In the genomic region with DNA sequence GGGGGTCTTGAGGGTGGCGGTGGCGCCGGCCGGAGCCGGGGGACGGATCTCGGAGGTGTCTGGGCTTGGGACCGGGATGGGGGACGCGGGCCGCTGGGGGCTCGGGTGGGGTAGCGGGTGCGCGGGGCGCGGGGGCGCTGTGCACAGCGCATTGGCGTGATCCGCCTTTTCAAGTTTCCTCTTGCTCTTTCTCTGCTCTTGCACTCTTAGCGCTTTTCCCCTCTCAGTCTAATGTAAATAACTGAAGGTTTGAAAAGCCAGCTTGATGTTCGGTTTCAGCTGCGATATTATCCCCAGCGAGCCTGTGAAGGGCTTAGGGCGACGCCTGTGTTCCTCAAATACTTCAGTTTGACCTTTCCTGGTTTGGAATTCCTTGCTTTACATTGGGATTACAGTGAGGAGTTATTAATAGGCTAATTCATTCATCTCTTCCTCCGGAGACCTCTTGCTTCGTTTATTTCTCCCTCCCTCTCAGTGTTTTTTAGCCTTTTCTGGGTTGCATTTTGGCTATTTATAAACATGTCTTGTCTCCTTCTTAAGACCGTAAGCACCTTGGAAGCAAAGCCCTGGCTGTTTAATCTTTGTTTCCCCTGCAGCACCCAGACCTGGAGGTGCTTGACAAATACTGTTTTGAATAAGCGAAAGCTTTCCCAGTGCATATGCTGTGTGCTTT, we compare ENCODE assay signal across 8 cellular contexts. TPM values are rescaled to one million over a fixed set of nuclear protein-coding genes. Genes with fewer than 3 reads are reported as not detected.
DNase-seq lines count a peak whose midpoint lies in the region; ATAC-seq and TF ChIP-seq lines count a peak whose summit lies in the region.

No MANE protein-coding gene starts in this region.

- TF ChIP-seq RAD21 in liver (IDR thresholded peaks at IDR 0.05): no peak

- H3K4me3 ChIP-seq in liver (ENCODE audit: low read depth in 1 of 3, low read length in 3 of 3): peak overlapping the region; percentile 79 to 95 (median 86)

- H3K36me3 Mint-ChIP-seq in T-helper 1 cell treated with Interleukin-12 subunit alpha and Interleukin-12 subunit beta and Interleukin-4 antibody, amounts not matched to agents 30 μg/mL and 1 μg/mL, for 36 hours (ENCODE audit: low read depth): peaks cover 12% of the 10 kb centered on the region

- H3K4me3 Mint-ChIP-seq in T-helper 1 cell treated with Interleukin-12 subunit alpha and Interleukin-12 subunit beta and Interleukin-4 antibody, amounts not matched to agents 30 μg/mL and 1 μg/mL, for 36 hours: peak overlapping the region; percentile 96

- no peaks in the 10 kb centered on the region for H3K27me3 Mint-ChIP-seq in T-helper 1 cell treated with Interleukin-12 subunit alpha and Interleukin-12 subunit beta and Interleukin-4 antibody, amounts not matched to agents 30 μg/mL and 1 μg/mL, for 36 hours (ENCODE audit: low read depth)

- H3K4me1 Mint-ChIP-seq in T-helper 1 cell treated with Interleukin-12 subunit alpha and Interleukin-12 subunit beta and Interleukin-4 antibody, amounts not matched to agents 30 μg/mL and 1 μg/mL, for 36 hours (ENCODE audit: low read depth): peaks cover 23% of the 10 kb centered on the region

- no peaks in the 10 kb centered on the region for H3K36me3 ChIP-seq in liver (ENCODE audit: control insufficient read depth in 4 of 4, insufficient read depth in 3 of 4, low read depth in 1 of 4, low read length in 3 of 4)

- DNase-seq in DMS153 (lab: John Stamatoyannopoulos, UW) (peak; percentile 9), cerebellum (ENCODE audit: low spot score) (peak; percentile 40)
- peak; percentile 13 to 22 for DNase-seq in stimulated activated CD8-positive, alpha-beta memory T cell treated with anti-CD3 and anti-CD28 coated beads, Interleukin-2, amount 100 ng/mL, for 1 hour (ENCODE audit: low read depth in 2 of 2)

- peak overlapping the region; percentile 61 to 96 for H3K27ac ChIP-seq in liver (ENCODE audit: low read depth in 1 of 2, low read length in 2 of 2)

- peaks cover 5% of the 10 kb centered on the region for H3K9me3 Mint-ChIP-seq in T-helper 1 cell treated with Interleukin-12 subunit alpha and Interleukin-12 subunit beta and Interleukin-4 antibody, amounts not matched to agents 30 μg/mL and 1 μg/mL, for 36 hours

- H3K27me3 ChIP-seq in liver (ENCODE audit: control insufficient read depth in 4 of 4, insufficient read depth in 4 of 4, low read length in 3 of 4): no peaks in the 10 kb centered on the region

- peaks cover 10 to 53% (median 38%) of the 10 kb centered on the region in 4 donors for H3K4me1 ChIP-seq in liver (ENCODE audit: control insufficient read depth in 4 of 4, insufficient read depth in 4 of 4, low read length in 3 of 4)

- TF ChIP-seq CTCF in liver (IDR thresholded peaks at IDR 0.05; ENCODE audit: low read depth, low read length, missing input control): no peak

- peak overlapping the region; percentile 72 for H3K27ac Mint-ChIP-seq in T-helper 1 cell treated with Interleukin-12 subunit alpha and Interleukin-12 subunit beta and Interleukin-4 antibody, amounts not matched to agents 30 μg/mL and 1 μg/mL, for 36 hours

- H3K9me3 ChIP-seq in liver (ENCODE audit: control insufficient read depth in 4 of 4, low read length in 3 of 4): no peaks in the 10 kb centered on the region

- ATAC-seq in GM19452 (IDR thresholded peaks at IDR 0.05; ENCODE audit: unreplicated experiment): peak; percentile 51
- peak; percentile 23 for ATAC-seq in HG03565 (IDR thresholded peaks at IDR 0.05; ENCODE audit: unreplicated experiment)
- no peak for ATAC-seq in GM19467 (IDR thresholded peaks at IDR 0.05; ENCODE audit: unreplicated experiment)

- under 1% methylated on average over 31 of the region's 31 CpGs for WGBS in liver

- peak overlapping the region; percentile 82 to 94 for H3K9ac ChIP-seq in liver (ENCODE audit: low read depth in 1 of 2, low read length in 2 of 2)

TF ChIP-seq in liver, 16 proteins besides CTCF, POLR2A, EP300 and RAD21:
- TF ChIP-seq EGR1 (IDR thresholded peaks at IDR 0.05; ENCODE audit: low read depth in 2 of 2) (no peak), RXRA (IDR thresholded peaks at IDR 0.05) (peak in 1 of 2 donors; percentile 8)

RNA-seq across cellular contexts. Expression of gene RAB4A, which starts 0.7 kb away (rescaled TPM):
- total RNA-seq in cerebellum: 26.5 TPM
- total RNA-seq in liver: 10 to 100 TPM; 16.5 to 26.4 TPM
- polyA plus RNA-seq in liver: 10 to 100 TPM; 32.6 to 51.9 TPM
